8 cellular contexts compared by ENCODE assay signal in genomic region chr5:60649288-60649917, GRCh38. TPM values are rescaled to one million over a fixed set of nuclear protein-coding genes. Genes with fewer than 3 reads are reported as not detected.
DNase-seq lines count a peak whose midpoint lies in the region; ATAC-seq and TF ChIP-seq lines count a peak whose summit lies in the region.

No MANE protein-coding gene starts in this region.

- H3K4me3 Mint-ChIP-seq in activated T-helper 1 cell treated with anti-CD3 and anti-CD28 coated beads, Interleukin-12 subunit alpha, Interleukin-12 subunit beta, Interleukin-2, Interleukin-4 antibody, amounts not matched to agents 30 ng/mL and 10 ng/mL and 1 ng/mL, durations not matched to agents 14 hours and 24 hours and 36 hours, result no peak overlapping the region

- intact Hi-C loops in colonic mucosa (cut with DNase I), result loop anchor here (5.0 kb wide), 1 partner anchor 837 kb away; no protein-coding TSS in a partner anchor
- intact Hi-C loops in activated T-helper 1 cell treated with anti-CD3 and anti-CD28 coated beads, Interleukin-12 subunit alpha, Interleukin-12 subunit beta, Interleukin-2, Interleukin-4 antibody, amounts not matched to agents 30 ng/mL and 10 ng/mL and 1 ng/mL, durations not matched to agents 14 hours and 24 hours and 36 hours (cut with micrococcal nuclease), result loop anchor here (1.0 kb wide), 1 partner anchor 840 kb away; no protein-coding TSS in a partner anchor

- no peak overlapping the region for H3K4me3 ChIP-seq in colonic mucosa
- no peak overlapping the region for H3K4me3 ChIP-seq in parathyroid adenoma (ENCODE audit: low read depth, low read length)

- no peaks in the 10 kb centered on the region for H3K9me3 Mint-ChIP-seq in activated T-helper 1 cell treated with anti-CD3 and anti-CD28 coated beads, Interleukin-12 subunit alpha, Interleukin-12 subunit beta, Interleukin-2, Interleukin-4 antibody, amounts not matched to agents 30 ng/mL and 10 ng/mL and 1 ng/mL, durations not matched to agents 14 hours and 24 hours and 36 hours

- DNase-seq in NCI-H510A treated with DMSO at 0.1 percent for 48 hours (lab: John Stamatoyannopoulos, UW) (peak; percentile 34), NCI-H510A (lab: John Stamatoyannopoulos, UW) (no peak), HCEC 1CT (peak; percentile 61), NCI-H226 (peak; percentile 36), colonic mucosa (no peak)
- DNase-seq in activated T-helper 1 cell treated with anti-CD3 and anti-CD28 coated beads, Interleukin-12 subunit alpha, Interleukin-12 subunit beta, Interleukin-2, Interleukin-4 antibody, amounts not matched to agents 30 ng/mL and 10 ng/mL and 1 ng/mL, durations not matched to agents 14 hours and 24 hours and 36 hours (ENCODE audit: low spot score), result no peak

- H3K4me1 ChIP-seq in colonic mucosa (no peaks in the 10 kb centered on the region), parathyroid adenoma (no peaks in the 10 kb centered on the region)

- no peak overlapping the region for H2AFZ ChIP-seq in parathyroid adenoma

- H3K9me3 ChIP-seq in colonic mucosa (no peaks in the 10 kb centered on the region), parathyroid adenoma (ENCODE audit: control insufficient read depth, low read length) (no peaks in the 10 kb centered on the region)

- no peaks in the 10 kb centered on the region for H3K4me1 Mint-ChIP-seq in activated T-helper 1 cell treated with anti-CD3 and anti-CD28 coated beads, Interleukin-12 subunit alpha, Interleukin-12 subunit beta, Interleukin-2, Interleukin-4 antibody, amounts not matched to agents 30 ng/mL and 10 ng/mL and 1 ng/mL, durations not matched to agents 14 hours and 24 hours and 36 hours (ENCODE audit: low read depth)

- H3K27me3 ChIP-seq in colonic mucosa (no peaks in the 10 kb centered on the region), parathyroid adenoma (ENCODE audit: control insufficient read depth, insufficient read depth, low read length) (no peaks in the 10 kb centered on the region)

- no peak for ATAC-seq in HG03442 (IDR thresholded peaks at IDR 0.05; ENCODE audit: unreplicated experiment)

- H3K27ac Mint-ChIP-seq in activated T-helper 1 cell treated with anti-CD3 and anti-CD28 coated beads, Interleukin-12 subunit alpha, Interleukin-12 subunit beta, Interleukin-2, Interleukin-4 antibody, amounts not matched to agents 30 ng/mL and 10 ng/mL and 1 ng/mL, durations not matched to agents 14 hours and 24 hours and 36 hours, result no peak overlapping the region

- H3K9ac ChIP-seq in colonic mucosa (ENCODE audit: low read depth in 2 of 2, low read length in 2 of 2) (no peak overlapping the region), parathyroid adenoma (no peak overlapping the region)

- no peak overlapping the region for H3K27ac ChIP-seq in colonic mucosa
- no peak overlapping the region for H3K27ac ChIP-seq in parathyroid adenoma

- H3K27me3 Mint-ChIP-seq in activated T-helper 1 cell treated with anti-CD3 and anti-CD28 coated beads, Interleukin-12 subunit alpha, Interleukin-12 subunit beta, Interleukin-2, Interleukin-4 antibody, amounts not matched to agents 30 ng/mL and 10 ng/mL and 1 ng/mL, durations not matched to agents 14 hours and 24 hours and 36 hours (ENCODE audit: insufficient read depth), result no peaks in the 10 kb centered on the region

- no peaks in the 10 kb centered on the region for H3K79me2 ChIP-seq in parathyroid adenoma

- peaks cover 4% of the 10 kb centered on the region for H3K36me3 Mint-ChIP-seq in activated T-helper 1 cell treated with anti-CD3 and anti-CD28 coated beads, Interleukin-12 subunit alpha, Interleukin-12 subunit beta, Interleukin-2, Interleukin-4 antibody, amounts not matched to agents 30 ng/mL and 10 ng/mL and 1 ng/mL, durations not matched to agents 14 hours and 24 hours and 36 hours (ENCODE audit: low read depth)

- TF ChIP-seq CTCF in colonic mucosa (IDR thresholded peaks at IDR 0.05) (peak; percentile 44), parathyroid adenoma (IDR thresholded peaks at IDR 0.05) (peak; percentile 41)

- no peaks in the 10 kb centered on the region for H3K36me3 ChIP-seq in colonic mucosa
- H3K36me3 ChIP-seq in parathyroid adenoma (ENCODE audit: control insufficient read depth, insufficient read depth, low read length), result no peaks in the 10 kb centered on the region

- H3K4me2 ChIP-seq in parathyroid adenoma (ENCODE audit: low read length), result no peak overlapping the region

RNA-seq across cellular contexts. Expression of gene DEPDC1B, which starts 50.6 kb away (rescaled TPM):
- total RNA-seq in colonic mucosa, result 10 to 100 TPM in 1 of 2 donors, 1 to 10 TPM in 1; 8.4 to 25.1 TPM
- 19.6 and 21.2 TPM in 2 replicates for total RNA-seq in activated T-helper 1 cell treated with anti-CD3 and anti-CD28 coated beads, Interleukin-12 subunit alpha, Interleukin-12 subunit beta, Interleukin-2, Interleukin-4 antibody, amounts not matched to agents 30 ng/mL and 10 ng/mL and 1 ng/mL, durations not matched to agents 14 hours and 24 hours and 36 hours

Comparison
In these comparisons a context has a peak if more than half of its experiments do, and no peak if none do; other contexts are left out.
1. DNase-seq: peak in NCI-H510A treated with DMSO at 0.1 percent for 48 hours (single experiment), HCEC 1CT (single experiment) and NCI-H226 (single experiment); none in NCI-H510A (single experiment), colonic mucosa (single experiment) and activated T-helper 1 cell treated with anti-CD3 and anti-CD28 coated beads, Interleukin-12 subunit alpha, Interleukin-12 subunit beta, Interleukin-2, Interleukin-4 antibody, amounts not matched to agents 30 ng/mL and 10 ng/mL and 1 ng/mL, durations not matched to agents 14 hours and 24 hours and 36 hours (single experiment).